In genomic region chr1:155598842-155599331, GRCh38 we compare ENCODE assay signal across 9 cellular contexts. TPM values are rescaled to one million over a fixed set of nuclear protein-coding genes. Genes with fewer than 3 reads are reported as not detected.
A peak's percentile ranks its signal among the peaks of the same experiment; 100 is the strongest.
DNase-seq lines count a peak whose midpoint lies in the region; ATAC-seq, FAIRE-seq and TF ChIP-seq lines count a peak whose summit lies in the region.
"Had no signal": no experiment of that assay in that cellular context is flagged by ENCODE, and none has a peak within 500 bp of the region (broad histone marks: within the 10 kb centered on the region; RNA-seq: fewer than 3 reads in every experiment).

No MANE protein-coding gene starts in this region.

- no peaks in the 10 kb centered on the region for H3K9me3 ChIP-seq in MG63
- H3K9me3 ChIP-seq in HepG2 (ENCODE audit: low read length): no peaks in the 10 kb centered on the region

- no peak for TF ChIP-seq RAD21 in HepG2 (CRISPR knock-in tag; IDR thresholded peaks at IDR 0.05)

- CTCF ChIA-PET in HepG2 (lab: Yijun Ruan, JAX; ENCODE audit: low intra/inter-chr PET ratio, low total read pairs) (no interaction called here), Calu3 (lab: Charles Lee) (interaction anchor here (1.0 kb wide), 1 partner anchor 9 kb away, joined by 3 read pairs; no protein-coding TSS in a partner anchor)

- peak overlapping the region; percentile 77 for H2AFZ ChIP-seq in HepG2 (ENCODE audit: low read length)

- no peaks in the 10 kb centered on the region for H3K36me3 Mint-ChIP-seq in Calu3 (ENCODE audit: insufficient read depth, unreplicated experiment)

- H3K27me3 ChIP-seq in MG63 (no peaks in the 10 kb centered on the region), HepG2 (ENCODE audit: control insufficient read depth in 1 of 2, insufficient read depth in 2 of 2, low read length in 2 of 2) (no peaks in the 10 kb centered on the region)

- intact Hi-C loops in HepG2 (cut with micrococcal nuclease; ENCODE audit: unreplicated experiment) (no loop called here), Calu3 (cut with micrococcal nuclease; ENCODE audit: unreplicated experiment) (no loop called here)

- peak; percentile 28 for FAIRE-seq in HepG2 (lab: Jason Lieb, UNC)

- H3K79me2 ChIP-seq in HepG2 (ENCODE audit: insufficient read depth, low read length): no peaks in the 10 kb centered on the region

- WGBS in HepG2 (ENCODE audit: low lambda C conversion rate): 5% methylated on average over 12 of the region's 12 CpGs

- peak overlapping the region; percentile 50 for H3K27ac ChIP-seq in caudate nucleus (ENCODE audit: low read depth, low read length)
- no peak overlapping the region for H3K27ac ChIP-seq in HepG2 (ENCODE audit: extremely low read length, insufficient read depth, low read length)
- H3K27ac ChIP-seq: SK-N-MC had no signal

- H3K9ac ChIP-seq in HepG2 (ENCODE audit: insufficient read depth, low read depth, low read length): peak overlapping the region; percentile 59; the same call in 1 of the 2 replicates

- peak overlapping the region; percentile 93 for H3K4me2 ChIP-seq in HepG2 (ENCODE audit: low read depth, low read length)

- H3K36me3 ChIP-seq in MG63 (no peaks in the 10 kb centered on the region), HepG2 (replicated peaks in 1 of 2; ENCODE audit: control insufficient read depth in 1 of 2, insufficient read depth in 2 of 2, low read length in 2 of 2) (no peaks in the 10 kb centered on the region)

- DNase-seq in AG09309 (ENCODE audit: low read depth) (peak; percentile 8), MG63 (peak; percentile 24), caudate nucleus (lab: John Stamatoyannopoulos, UW) (peak in 40 of 61 donors; percentile 2 to 51 (median 14)), HepG2 (ENCODE audit: low spot score) (no peak), Calu3 (no peak), UCSD-AML1 (lab: John Stamatoyannopoulos, UW; ENCODE audit: unreplicated experiment) (no peak)
- DNase-seq in stimulated activated CD8-positive, alpha-beta memory T cell treated with anti-CD3 and anti-CD28 coated beads, Interleukin-4, amount 100 ng/mL, for 48 hours: no peak

- H4K20me1 ChIP-seq in HepG2 (ENCODE audit: insufficient read depth, low read length): no peaks in the 10 kb centered on the region

- H3K4me1 ChIP-seq in HepG2 (ENCODE audit: insufficient read depth, low read length): peaks cover 16% of the 10 kb centered on the region

- in situ Hi-C loops in HepG2 (cut with HindIII; ENCODE audit: extremely low pct_ligation_motif_present, low pct_unique_long_range_greater_than_20kb): loop anchor here (10.0 kb wide), 2 partner anchors 354 to 394 kb away; partner anchors contain the start of genes MTX1 and THBS3

- H3K4me1 Mint-ChIP-seq in Calu3 (ENCODE audit: low read depth, unreplicated experiment): peaks cover 14% of the 10 kb centered on the region

- TF ChIP-seq CTCF in AG09309 (IDR thresholded peaks at IDR 0.05; ENCODE audit: control insufficient read depth, insufficient read depth, low read depth, low read length, missing control alignments) (peak; percentile 30), HepG2 (CRISPR knock-in tag; IDR thresholded peaks at IDR 0.05) (peak; percentile 44), Calu3 (IDR thresholded peaks at IDR 0.05; ENCODE audit: unreplicated experiment) (no peak)

- POLR2A ChIA-PET in HepG2 (lab: Yijun Ruan, JAX): no interaction called here

- TF ChIP-seq EP300 in HepG2 (IDR thresholded peaks at IDR 0.05; ENCODE audit: low read depth in 2 of 2, low read length in 2 of 2): no peak
- no peak for TF ChIP-seq EP300 in HepG2 (CRISPR knock-in tag; IDR thresholded peaks at IDR 0.05; ENCODE audit: borderline replicate concordance)

- no peak overlapping the region for H3K27ac Mint-ChIP-seq in Calu3 (ENCODE audit: unreplicated experiment)

- TF ChIP-seq POLR2A in HepG2 (IDR thresholded peaks at IDR 0.05; ENCODE audit: insufficient read depth in 1 of 2, low read depth in 2 of 2, low read length in 2 of 2): no peak

- H3K9me3 Mint-ChIP-seq in Calu3 (ENCODE audit: low read depth, unreplicated experiment): no peaks in the 10 kb centered on the region

- H3K4me3 Mint-ChIP-seq in Calu3 (ENCODE audit: low read depth, unreplicated experiment): no peak overlapping the region

- no TSS peak for BruUV-seq in HepG2 (replicated peaks; lab: Mats Ljungman, UMichigan)
- no TSS peak for BruUV-seq in Calu3 (replicated peaks; lab: Mats Ljungman, UMichigan)

- peak; percentile 90 for ATAC-seq in HepG2
- ATAC-seq in GM18520 (IDR thresholded peaks at IDR 0.05; ENCODE audit: unreplicated experiment): no peak

- no peaks in the 10 kb centered on the region for H3K27me3 Mint-ChIP-seq in Calu3 (ENCODE audit: unreplicated experiment)

- H3K4me3 ChIP-seq in AG09309 (ENCODE audit: control insufficient read depth, low read depth, low read length) (no peak overlapping the region), MG63 (no peak overlapping the region), HepG2 (replicated peaks in 1 of 3; ENCODE audit: insufficient read depth in 1 of 3, low read depth in 2 of 3, low read length in 3 of 3) (peak overlapping the region; percentile 40 to 57 (median 47))
- H3K4me3 ChIP-seq: SK-N-MC had no signal

TF ChIP-seq in HepG2, 621 proteins besides CTCF, POLR2A, EP300 and RAD21:
- TF ChIP-seq STAG1 (CRISPR knock-in tag; IDR thresholded peaks at IDR 0.05) (peak; percentile 30), ZBTB3 (CRISPR knock-in tag; IDR thresholded peaks at IDR 0.05; ENCODE audit: borderline replicate concordance, low read depth) (no peak)
TF ChIP-seq in HepG2: peak in this region for 1.

RNA-seq across cellular contexts. Expression of gene MSTO1, which starts 11.1 kb away (rescaled TPM):
- 32.4 and 59.4 TPM in 2 replicates for total RNA-seq in MG63 (2014; rRNA removed; shearing (Covaris generic); ENCODE audit: low replicate concordance)
- 12.1 and 25.3 TPM in 2 replicates for total RNA-seq in HepG2 (2016; rRNA removed; fragmentation: Illumina TruSeq; extraction: Trizol)
- 10.5 and 12.0 TPM in 2 replicates for total RNA-seq in HepG2 (2016; cell fraction: cytosol; rRNA removed; fragmentation: Illumina TruSeq; extraction: Trizol; ENCODE audit: low read depth)
- total RNA-seq in HepG2 (2016; cell fraction: insoluble cytoplasmic fraction; rRNA removed; fragmentation: Illumina TruSeq; extraction: Trizol): 9.2 and 25.2 TPM in 2 replicates
- 7.8 and 8.3 TPM in 2 replicates for total RNA-seq in HepG2 (2016; cell fraction: membrane; rRNA removed; fragmentation: Illumina TruSeq; extraction: Trizol)
- total RNA-seq in HepG2 (2016; cell fraction: nucleus; rRNA removed; fragmentation: Illumina TruSeq; extraction: Trizol): 34.8 and 45.0 TPM in 2 replicates
- 19.1 and 25.5 TPM in 2 replicates for polyA plus RNA-seq in HepG2 (2011; rRNA removed)
- polyA plus RNA-seq in HepG2 (2011; cell fraction: cytosol; rRNA removed): 6.8 and 9.3 TPM in 2 replicates
- 164 and 167 TPM in 2 replicates for polyA plus RNA-seq in HepG2 (2011; cell fraction: nucleus; rRNA removed)
- polyA plus RNA-seq in HepG2 (2012): 23.7 and 26.2 TPM in 2 replicates
- polyA plus RNA-seq in HepG2 (2016; cell fraction: cytosol; fragmentation: Illumina TruSeq; extraction: Trizol; ENCODE audit: low read depth): 3.7 and 3.9 TPM in 2 replicates
- polyA plus RNA-seq in HepG2 (2016; cell fraction: insoluble cytoplasmic fraction; fragmentation: Illumina TruSeq; extraction: Trizol; ENCODE audit: low read depth): 14.4 and 17.9 TPM in 2 replicates
- 7.6 and 7.8 TPM in 2 replicates for polyA plus RNA-seq in HepG2 (2016; cell fraction: membrane; fragmentation: Illumina TruSeq; extraction: Trizol; ENCODE audit: low read depth)
- 109 and 113 TPM in 2 replicates for polyA plus RNA-seq in HepG2 (2016; cell fraction: nucleus; fragmentation: Illumina TruSeq; extraction: Trizol; ENCODE audit: insufficient read depth, low read depth)
- 49.0 and 66.8 TPM in 2 replicates for polyA minus RNA-seq in HepG2 (2011; rRNA and poly(A)+ RNA removed; ENCODE audit: low replicate concordance)
- polyA minus RNA-seq in HepG2 (2011; cell fraction: cytosol; rRNA and poly(A)+ RNA removed): 4.6 and 5.2 TPM in 2 replicates
- polyA minus RNA-seq in HepG2 (2011; cell fraction: nucleus; rRNA and poly(A)+ RNA removed): 90.0 and 98.8 TPM in 2 replicates
- total RNA-seq in Calu3 (2022): 75.2 and 87.5 TPM in 2 replicates

RNA-seq across cellular contexts. Expression of gene ASH1L, which starts 36.3 kb away (rescaled TPM):
- total RNA-seq in MG63 (2014; rRNA removed; shearing (Covaris generic); ENCODE audit: low replicate concordance): 10.2 and 15.6 TPM in 2 replicates
- 15.3 and 16.5 TPM in 2 replicates for total RNA-seq in HepG2 (2016; rRNA removed; fragmentation: Illumina TruSeq; extraction: Trizol)
- total RNA-seq in HepG2 (2016; cell fraction: cytosol; rRNA removed; fragmentation: Illumina TruSeq; extraction: Trizol; ENCODE audit: low read depth): 19.6 and 20.3 TPM in 2 replicates
- total RNA-seq in HepG2 (2016; cell fraction: insoluble cytoplasmic fraction; rRNA removed; fragmentation: Illumina TruSeq; extraction: Trizol): 14.4 and 14.8 TPM in 2 replicates
- 9.8 and 10.0 TPM in 2 replicates for total RNA-seq in HepG2 (2016; cell fraction: membrane; rRNA removed; fragmentation: Illumina TruSeq; extraction: Trizol)
- 33.1 and 33.8 TPM in 2 replicates for total RNA-seq in HepG2 (2016; cell fraction: nucleus; rRNA removed; fragmentation: Illumina TruSeq; extraction: Trizol)
- 9.2 and 10.2 TPM in 2 replicates for polyA plus RNA-seq in HepG2 (2011; rRNA removed)
- 6.4 and 7.0 TPM in 2 replicates for polyA plus RNA-seq in HepG2 (2011; cell fraction: cytosol; rRNA removed)
- 25.8 and 26.9 TPM in 2 replicates for polyA plus RNA-seq in HepG2 (2011; cell fraction: nucleus; rRNA removed)
- polyA plus RNA-seq in HepG2 (2012): 9.5 and 10.7 TPM in 2 replicates
- 0.15 and 0.16 TPM in 2 replicates for polyA plus RNA-seq in HepG2 (2016; cell fraction: cytosol; fragmentation: Illumina TruSeq; extraction: Trizol; ENCODE audit: low read depth)
- 4.2 and 5.1 TPM in 2 replicates for polyA plus RNA-seq in HepG2 (2016; cell fraction: insoluble cytoplasmic fraction; fragmentation: Illumina TruSeq; extraction: Trizol; ENCODE audit: low read depth)
- 0.31 and 0.43 TPM in 2 replicates for polyA plus RNA-seq in HepG2 (2016; cell fraction: membrane; fragmentation: Illumina TruSeq; extraction: Trizol; ENCODE audit: low read depth)
- polyA plus RNA-seq in HepG2 (2016; cell fraction: nucleus; fragmentation: Illumina TruSeq; extraction: Trizol; ENCODE audit: insufficient read depth, low read depth): 17.2 and 21.7 TPM in 2 replicates
- polyA minus RNA-seq in HepG2 (2011; rRNA and poly(A)+ RNA removed; ENCODE audit: low replicate concordance): 27.4 and 50.2 TPM in 2 replicates
- polyA minus RNA-seq in HepG2 (2011; cell fraction: cytosol; rRNA and poly(A)+ RNA removed): 12.0 and 13.7 TPM in 2 replicates
- polyA minus RNA-seq in HepG2 (2011; cell fraction: nucleus; rRNA and poly(A)+ RNA removed): 67.2 and 85.5 TPM in 2 replicates
- 65.9 and 71.8 TPM in 2 replicates for total RNA-seq in Calu3 (2022)

Comparison
In these comparisons a context has a peak if more than half of its experiments do, and no peak if none do; other contexts are left out.
1. DNase-seq: peak in AG09309 (single experiment), MG63 (single experiment) and caudate nucleus (40 of 61); none in HepG2 (single experiment), Calu3 (single experiment), stimulated activated CD8-positive, alpha-beta memory T cell treated with anti-CD3 and anti-CD28 coated beads, Interleukin-4, amount 100 ng/mL, for 48 hours (single experiment) and UCSD-AML1 (single experiment).
2. H3K4me3 ChIP-seq: peak in HepG2 (3 of 3); none in AG09309 (single experiment) and MG63 (single experiment).